In the genomic region with DNA sequence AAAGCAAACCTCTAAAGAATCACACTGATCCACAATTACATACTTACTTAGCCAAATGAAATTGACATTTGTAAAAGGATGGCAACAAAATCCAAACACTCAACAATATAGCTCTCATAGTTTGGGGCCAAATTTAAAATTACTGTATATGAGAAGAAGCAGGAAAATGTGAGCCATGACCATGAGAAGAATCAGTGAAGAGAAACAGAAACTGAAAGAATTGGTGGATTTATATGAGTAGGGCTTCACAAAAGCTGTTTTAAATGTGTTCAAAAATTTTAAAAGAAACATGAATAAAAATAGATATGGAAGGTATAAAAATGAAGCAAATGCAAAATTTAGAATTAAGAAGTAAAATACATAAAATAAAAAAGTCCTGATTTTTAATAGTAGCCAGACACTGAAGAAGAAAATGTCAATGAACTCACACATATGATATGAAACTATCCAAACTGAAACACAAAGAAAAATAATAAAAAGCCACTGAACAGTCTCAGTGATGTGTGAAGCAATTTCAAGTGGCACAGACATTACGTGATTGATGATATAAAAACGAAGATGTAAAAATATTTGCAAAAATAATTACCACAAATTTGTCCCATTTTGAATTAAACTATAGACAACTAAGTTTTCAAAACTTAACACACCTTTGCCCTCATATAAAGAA, we compare ENCODE assay signal across 17 cellular contexts.
DNase-seq lines count a peak whose midpoint lies in the region; ATAC-seq lines count a peak whose summit lies in the region.
"Had no signal": no experiment of that assay in that cellular context is flagged by ENCODE, and none has a peak within 500 bp of the region (broad histone marks: within the 10 kb centered on the region; RNA-seq: fewer than 3 reads in every experiment).

No MANE protein-coding gene starts in this region.

- peak; percentile 80 for ATAC-seq in GM18868 (IDR thresholded peaks at IDR 0.05; ENCODE audit: unreplicated experiment)
- peak; percentile 69 for ATAC-seq in GM21786 (IDR thresholded peaks at IDR 0.05; ENCODE audit: unreplicated experiment)
- ATAC-seq in HG03442 (IDR thresholded peaks at IDR 0.05; ENCODE audit: unreplicated experiment) = peak; percentile 82
- ATAC-seq in GM18520 (IDR thresholded peaks at IDR 0.05; ENCODE audit: unreplicated experiment) = no peak
- ATAC-seq: Right ventricle myocardium inferior had no signal

- DNase-seq in effector CD4-positive, alpha-beta T cell = no peak
- no peak for DNase-seq in NCI-H345 treated with DMSO at 0.1 percent for 48 hours (lab: John Stamatoyannopoulos, UW; ENCODE audit: unreplicated experiment)
- DNase-seq in NCI-H1092 treated with DMSO at 0.1 percent for 48 hours (lab: John Stamatoyannopoulos, UW) = no peak
- DNase-seq: Caco-2; CD4-positive, CD25-positive, alpha-beta regulatory T cell; DMS153; GOT3; NCI-H1092; NCI-H2081 treated with DMSO at 0.1 percent for 48 hours; NCI-H510A treated with DMSO at 0.1 percent for 48 hours; NCI-H82; Peyer's patch had no signal
